42 cellular contexts compared by ENCODE assay signal in genomic region chr7:30990316-30991029, GRCh38. TPM values are rescaled to one million over a fixed set of nuclear protein-coding genes. Genes with fewer than 3 reads are reported as not detected.
"Had no signal": no experiment of that assay in that cellular context is flagged by ENCODE, and none has a peak within 500 bp of the region (broad histone marks: within the 10 kb centered on the region; RNA-seq: fewer than 3 reads in every experiment).

No MANE protein-coding gene starts in this region.

- H3K4me3 Mint-ChIP-seq: activated CD4-positive, alpha-beta memory T cell treated with anti-CD3 and anti-CD28 coated beads for 36 hours; activated CD4-positive, alpha-beta T cell treated with anti-CD3 and anti-CD28 coated beads, Interleukin-2, amount 10 ng/mL, durations not matched to agents 24 days and 14 days; activated naive CD4-positive, alpha-beta T cell treated with anti-CD3 and anti-CD28 coated beads for 36 hours; activated naive CD8-positive, alpha-beta T cell treated with anti-CD3 and anti-CD28 coated beads for 36 hours; activated T-helper 1 cell treated with anti-CD3 and anti-CD28 coated beads, Interleukin-12 subunit alpha, Interleukin-12 subunit beta, Interleukin-2, Interleukin-4 antibody, amounts not matched to agents 30 ng/mL and 10 ng/mL and 1 ng/mL, durations not matched to agents 14 hours and 24 hours and 36 hours; effector memory CD8-positive, alpha-beta T cell; stimulated activated memory B cell treated with anti-CD40 and anti-IgM and Interleukin-4, amounts not matched to agents 10 μg/mL and 1 μg/mL and 100 μg/mL, for 72 hours; stimulated activated naive CD8-positive, alpha-beta T cell treated with anti-CD3 and anti-CD28 coated beads, Interleukin-15, amount 100 ng/mL, for 72 hours; type B pancreatic cell had no signal

- ATAC-seq: effector memory CD8-positive, alpha-beta T cell; left lung; lower lobe of right lung; pancreas; stimulated activated memory B cell treated with anti-CD40 and anti-IgM and Interleukin-4, amounts not matched to agents 10 μg/mL and 1 μg/mL and 100 μg/mL, for 72 hours; stimulated activated naive CD8-positive, alpha-beta T cell treated with anti-CD3 and anti-CD28 coated beads, Interleukin-15, amount 100 ng/mL, for 72 hours had no signal

- H3K27ac ChIP-seq: ascending aorta, heart right ventricle, left lung, lower lobe of right lung, pancreas, prostate gland, vagina, WERI-Rb-1 had no signal

- H3K4me1 Mint-ChIP-seq: activated naive CD8-positive, alpha-beta T cell treated with anti-CD3 and anti-CD28 coated beads for 36 hours had no signal

- H3K27me3 ChIP-seq: ascending aorta, pancreas, vagina had no signal

- H3K27ac Mint-ChIP-seq: activated CD4-positive, alpha-beta memory T cell treated with anti-CD3 and anti-CD28 coated beads for 36 hours; activated CD4-positive, alpha-beta T cell treated with anti-CD3 and anti-CD28 coated beads, Interleukin-2, amount 10 ng/mL, durations not matched to agents 24 days and 14 days; activated naive CD4-positive, alpha-beta T cell treated with anti-CD3 and anti-CD28 coated beads for 36 hours; activated naive CD8-positive, alpha-beta T cell treated with anti-CD3 and anti-CD28 coated beads for 36 hours; activated T-helper 1 cell treated with anti-CD3 and anti-CD28 coated beads, Interleukin-12 subunit alpha, Interleukin-12 subunit beta, Interleukin-2, Interleukin-4 antibody, amounts not matched to agents 30 ng/mL and 10 ng/mL and 1 ng/mL, durations not matched to agents 14 hours and 24 hours and 36 hours; effector memory CD8-positive, alpha-beta T cell; stimulated activated memory B cell treated with anti-CD40 and anti-IgM and Interleukin-4, amounts not matched to agents 10 μg/mL and 1 μg/mL and 100 μg/mL, for 72 hours; type B pancreatic cell had no signal

- H3K4me1 ChIP-seq: prostate gland had no signal

- H3K9me3 Mint-ChIP-seq: activated CD4-positive, alpha-beta memory T cell treated with anti-CD3 and anti-CD28 coated beads for 36 hours; activated CD4-positive, alpha-beta T cell treated with anti-CD3 and anti-CD28 coated beads, Interleukin-2, amount 10 ng/mL, durations not matched to agents 24 days and 14 days; activated naive CD4-positive, alpha-beta T cell treated with anti-CD3 and anti-CD28 coated beads for 36 hours; activated naive CD8-positive, alpha-beta T cell treated with anti-CD3 and anti-CD28 coated beads for 36 hours; activated T-helper 1 cell treated with anti-CD3 and anti-CD28 coated beads, Interleukin-12 subunit alpha, Interleukin-12 subunit beta, Interleukin-2, Interleukin-4 antibody, amounts not matched to agents 30 ng/mL and 10 ng/mL and 1 ng/mL, durations not matched to agents 14 hours and 24 hours and 36 hours; effector memory CD8-positive, alpha-beta T cell; nephron progenitor cell; stimulated activated memory B cell treated with anti-CD40 and anti-IgM and Interleukin-4, amounts not matched to agents 10 μg/mL and 1 μg/mL and 100 μg/mL, for 72 hours; stimulated activated naive CD8-positive, alpha-beta T cell treated with anti-CD3 and anti-CD28 coated beads, Interleukin-15, amount 100 ng/mL, for 72 hours; type B pancreatic cell had no signal

- H3K4me3 ChIP-seq: ascending aorta, heart right ventricle, left lung, lower lobe of right lung, pancreas, prostate gland, smooth muscle cell, vagina had no signal

- H3K9me3 ChIP-seq: ascending aorta, heart right ventricle, left lung, lower lobe of right lung, pancreas, prostate gland, vagina had no signal

- H3K36me3 ChIP-seq: ascending aorta, heart right ventricle, left lung, lower lobe of right lung, pancreas, prostate gland, vagina, WERI-Rb-1 had no signal

- H3K36me3 Mint-ChIP-seq: activated CD4-positive, alpha-beta memory T cell treated with anti-CD3 and anti-CD28 coated beads for 36 hours; activated naive CD8-positive, alpha-beta T cell treated with anti-CD3 and anti-CD28 coated beads for 36 hours; stimulated activated memory B cell treated with anti-CD40 and anti-IgM and Interleukin-4, amounts not matched to agents 10 μg/mL and 1 μg/mL and 100 μg/mL, for 72 hours; type B pancreatic cell had no signal

- FAIRE-seq: pancreas, TTC549 had no signal

- DNase-seq: activated CD4-positive, alpha-beta memory T cell treated with anti-CD3 and anti-CD28 coated beads for 36 hours; activated CD4-positive, alpha-beta T cell treated with anti-CD3 and anti-CD28 coated beads, Interleukin-2, amount 10 ng/mL, durations not matched to agents 24 days and 14 days; activated CD4-positive, CD25-positive, alpha-beta regulatory T cell treated with anti-CD3 and anti-CD28 coated beads, Interleukin-2, amount 50 U/mL, for 72 hours; activated CD8-positive, alpha-beta memory T cell treated with anti-CD3 and anti-CD28 coated beads, Interleukin-2, amount 50 U/mL, for 4 hours; activated effector memory CD4-positive, alpha-beta T cell treated with anti-CD3 and anti-CD28 coated beads, Interleukin-2, amount 50 U/mL, for 16 hours; activated naive CD4-positive, alpha-beta T cell treated with anti-CD3 and anti-CD28 coated beads for 36 hours; activated naive CD8-positive, alpha-beta T cell treated with anti-CD3 and anti-CD28 coated beads for 36 hours; activated T-cell treated with anti-CD3 and anti-CD28 coated beads, Interleukin-2, amount 50 U/mL, for 1 hour; caudate nucleus; cortex of kidney; effector memory CD8-positive, alpha-beta T cell; erythroblast; foreskin melanocyte; heart right ventricle; lower lobe of right lung; mesenchymal stem cell; nephron progenitor cell; nucleus accumbens; retina; stimulated activated CD4-positive, alpha-beta T cell treated with anti-CD3 and anti-CD28 coated beads, Interleukin-1b, Interleukin-23, amount 100 ng/mL, for 48 hours; stimulated activated CD4-positive, alpha-beta T cell treated with anti-CD3 and anti-CD28 coated beads, Interleukin-4, amount 100 ng/mL, for 4 hours; stimulated activated CD8-positive, alpha-beta memory T cell treated with anti-CD3 and anti-CD28 coated beads, Interleukin-4, amount 100 ng/mL, for 48 hours; stimulated activated naive CD8-positive, alpha-beta T cell treated with anti-CD3 and anti-CD28 coated beads, Interleukin-15, amount 100 ng/mL, for 72 hours; substantia nigra; T-helper 9 cell; WERI-Rb-1 had no signal

RNA-seq across cellular contexts. Expression of gene GHRHR, which starts 26.7 kb away (rescaled TPM):
- total RNA-seq: activated CD4-positive, alpha-beta memory T cell treated with anti-CD3 and anti-CD28 coated beads for 36 hours; activated CD4-positive, alpha-beta T cell treated with anti-CD3 and anti-CD28 coated beads, Interleukin-2, amount 10 ng/mL, durations not matched to agents 24 days and 14 days; activated CD8-positive, alpha-beta memory T cell treated with anti-CD3 and anti-CD28 coated beads for 36 hours; activated naive CD4-positive, alpha-beta T cell treated with anti-CD3 and anti-CD28 coated beads for 36 hours; activated naive CD8-positive, alpha-beta T cell treated with anti-CD3 and anti-CD28 coated beads for 36 hours; activated T-helper 1 cell treated with anti-CD3 and anti-CD28 coated beads, Interleukin-12 subunit alpha, Interleukin-12 subunit beta, Interleukin-2, Interleukin-4 antibody, amounts not matched to agents 30 ng/mL and 10 ng/mL and 1 ng/mL, durations not matched to agents 14 hours and 24 hours and 36 hours; ascending aorta; chondrocyte; glomerular endothelial cell; heart right ventricle; left lung; lower lobe of right lung; mononuclear cell; myocyte; smooth muscle cell; T-helper 1 cell treated with Interleukin-12 subunit alpha and Interleukin-12 subunit beta and Interleukin-4 antibody, amounts not matched to agents 30 ng/mL and 1 ng/mL, for 36 hours; vagina had no signal
